In genomic region chr11:40271361-40271760, GRCh38 we compare ENCODE assay signal across 23 cellular contexts.
"Had no signal": no experiment of that assay in that cellular context is flagged by ENCODE, and none has a peak within 500 bp of the region (broad histone marks: within the 10 kb centered on the region; RNA-seq: fewer than 3 reads in every experiment).

No MANE protein-coding gene starts in this region.

- ATAC-seq: esophagus mucosa; gastrocnemius medialis; left ventricle myocardium superior; naive thymus-derived CD8-positive, alpha-beta T cell; pancreas; right lobe of liver; stimulated activated naive B cell treated with anti-CD40 and anti-IgM and Interleukin-4, amounts not matched to agents 10 μg/mL and 1 μg/mL and 100 μg/mL, for 72 hours had no signal

- H3K27me3 ChIP-seq: gastrocnemius medialis, neutrophil, pancreas, right lobe of liver had no signal

- H3K4me1 ChIP-seq: gastrocnemius medialis, pancreas, right lobe of liver had no signal

- H3K27ac ChIP-seq: epithelial cell of prostate, gastrocnemius medialis, neutrophil, pancreas, right lobe of liver had no signal

- H3K27ac Mint-ChIP-seq: endodermal cell; memory B cell; naive thymus-derived CD8-positive, alpha-beta T cell; nephron progenitor cell; stimulated activated naive B cell treated with anti-CD40 and anti-IgM and Interleukin-4, amounts not matched to agents 10 μg/mL and 1 μg/mL and 100 μg/mL, for 72 hours; stimulated activated naive CD8-positive, alpha-beta T cell treated with anti-CD3 and anti-CD28 coated beads, Interleukin-15, Interleukin-2, amounts not matched to agents 100 ng/mL and 50 ng/mL, for 24 hours had no signal

- H3K36me3 ChIP-seq: gastrocnemius medialis, neutrophil, pancreas, right lobe of liver had no signal

- H3K9me3 Mint-ChIP-seq: endodermal cell, nephron progenitor cell had no signal

- H3K36me3 Mint-ChIP-seq: memory B cell; naive thymus-derived CD8-positive, alpha-beta T cell; stimulated activated naive B cell treated with anti-CD40 and anti-IgM and Interleukin-4, amounts not matched to agents 10 μg/mL and 1 μg/mL and 100 μg/mL, for 72 hours had no signal

- H3K9me3 ChIP-seq: gastrocnemius medialis, neutrophil, pancreas, right lobe of liver had no signal

- H3K27me3 Mint-ChIP-seq: memory B cell; naive thymus-derived CD8-positive, alpha-beta T cell; stimulated activated naive B cell treated with anti-CD40 and anti-IgM and Interleukin-4, amounts not matched to agents 10 μg/mL and 1 μg/mL and 100 μg/mL, for 72 hours; stimulated activated naive CD8-positive, alpha-beta T cell treated with anti-CD3 and anti-CD28 coated beads, Interleukin-15, Interleukin-2, amounts not matched to agents 100 ng/mL and 50 ng/mL, for 24 hours had no signal

- H3K4me3 ChIP-seq: gastrocnemius medialis, lung, pancreas, right lobe of liver had no signal

- H3K4me1 Mint-ChIP-seq: endodermal cell; memory B cell; naive thymus-derived CD8-positive, alpha-beta T cell; nephron progenitor cell; stimulated activated naive B cell treated with anti-CD40 and anti-IgM and Interleukin-4, amounts not matched to agents 10 μg/mL and 1 μg/mL and 100 μg/mL, for 72 hours had no signal

- H3K4me3 Mint-ChIP-seq: endodermal cell; memory B cell; naive thymus-derived CD8-positive, alpha-beta T cell; nephron progenitor cell; stimulated activated naive B cell treated with anti-CD40 and anti-IgM and Interleukin-4, amounts not matched to agents 10 μg/mL and 1 μg/mL and 100 μg/mL, for 72 hours; stimulated activated naive CD8-positive, alpha-beta T cell treated with anti-CD3 and anti-CD28 coated beads, Interleukin-15, Interleukin-2, amounts not matched to agents 100 ng/mL and 50 ng/mL, for 24 hours had no signal

- DNase-seq: caudate nucleus; effector CD8-positive, alpha-beta T cell; endodermal cell; foreskin fibroblast; gastrocnemius medialis; head of caudate nucleus; islet precursor cell; left ventricle myocardium superior; naive thymus-derived CD8-positive, alpha-beta T cell; nephron progenitor cell; pancreas; right lobe of liver; small intestine; stimulated activated CD4-positive, alpha-beta T cell treated with anti-CD3 and anti-CD28 coated beads, Interleukin-15, amount 100 ng/mL, for 24 hours; stimulated activated CD4-positive, alpha-beta T cell treated with anti-CD3 and anti-CD28 coated beads, Interleukin-2, amount 100 ng/mL, for 48 hours; stimulated activated naive B cell treated with anti-CD40 and anti-IgM and Interleukin-4, amounts not matched to agents 10 μg/mL and 1 μg/mL and 100 μg/mL, for 72 hours; trophoblast cell had no signal
